Comparison of ENCODE assay signal across 8 cellular contexts in the genomic region with DNA sequence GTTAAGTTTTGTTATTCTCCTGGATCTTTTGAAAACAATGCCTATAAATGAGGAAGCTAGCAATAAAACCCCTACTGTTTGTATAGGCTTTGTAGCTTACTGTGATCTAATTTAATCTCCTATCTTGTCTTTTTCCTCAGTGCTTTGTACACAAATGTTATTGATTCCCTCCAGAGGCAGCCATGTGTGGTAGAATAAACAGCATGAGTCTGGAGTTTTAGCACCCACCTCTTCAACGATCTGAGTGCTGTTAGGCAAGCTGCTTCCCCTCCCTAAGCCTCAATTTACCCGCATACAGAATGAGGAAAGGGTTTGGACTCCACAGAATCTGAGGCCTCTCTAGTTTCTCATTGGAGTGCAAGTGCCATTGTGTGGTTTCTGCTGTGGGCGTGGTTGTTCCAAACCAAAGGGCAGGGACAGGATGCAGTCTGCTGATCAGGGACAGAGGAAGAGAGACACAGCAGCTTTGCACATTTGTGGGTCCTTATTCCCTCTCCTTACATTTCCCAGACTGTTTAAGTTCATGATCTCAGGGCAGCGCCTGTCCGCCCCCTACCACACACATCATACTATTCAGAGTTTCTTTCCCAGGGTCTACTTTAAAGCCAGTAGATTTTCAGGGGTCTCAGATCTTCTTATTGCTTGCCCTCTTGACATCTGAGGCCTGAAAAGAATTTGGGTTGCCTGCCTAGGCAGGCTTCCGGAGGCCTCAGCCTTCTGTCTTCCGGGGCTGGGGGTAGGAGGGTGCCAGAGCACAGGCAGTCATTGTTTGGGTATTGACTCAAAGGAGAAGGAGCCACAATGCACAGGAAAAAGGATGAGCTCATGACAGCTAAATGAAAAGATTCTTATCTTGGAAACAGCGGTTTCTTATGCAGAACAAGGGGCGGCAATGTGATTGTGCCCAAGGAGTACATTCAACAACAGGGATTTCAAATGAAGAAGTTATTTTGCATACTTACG.
A peak's percentile ranks its signal among the peaks of the same experiment; 100 is the strongest.
DNase-seq lines count a peak whose midpoint lies in the region; ATAC-seq, FAIRE-seq and TF ChIP-seq lines count a peak whose summit lies in the region.

No MANE protein-coding gene starts in this region.

- dilution Hi-C loops in endothelial cell of umbilical vein (cut with MboI; ENCODE audit: extremely low pct_ligation_motif_present, low sequenced_read_pairs) = no loop called here

- no peaks in the 10 kb centered on the region for H4K20me1 ChIP-seq in endothelial cell of umbilical vein (replicated peaks; ENCODE audit: control insufficient read depth, extremely low read depth, insufficient read depth, low read length)
- H4K20me1 ChIP-seq in smooth muscle cell (ENCODE audit: low read depth) = no peaks in the 10 kb centered on the region

- peak overlapping the region; percentile 48 for H2AFZ ChIP-seq in endothelial cell of umbilical vein (ENCODE audit: low read depth, low read length)
- peak overlapping the region; percentile 54 for H2AFZ ChIP-seq in smooth muscle cell (ENCODE audit: low read depth)

- H3K79me2 ChIP-seq in endothelial cell of umbilical vein (ENCODE audit: control insufficient read depth, insufficient read depth, low read length) (no peaks in the 10 kb centered on the region), smooth muscle cell (ENCODE audit: low read depth) (no peaks in the 10 kb centered on the region)

- H3K4me3 ChIP-seq in endothelial cell of umbilical vein (replicated peaks in 1 of 3; ENCODE audit: insufficient read depth in 1 of 3, low read depth in 1 of 3, low read length in 3 of 3) (no peak overlapping the region), smooth muscle cell (no peak overlapping the region)

- BruUV-seq in endothelial cell of umbilical vein (replicated peaks; lab: Mats Ljungman, UMichigan) = no TSS peak

- H3K9ac ChIP-seq in endothelial cell of umbilical vein (replicated peaks; ENCODE audit: extremely low read depth, insufficient read depth, low read length) = peak overlapping the region; percentile 16
- no peak overlapping the region for H3K9ac ChIP-seq in smooth muscle cell (ENCODE audit: low read depth)

- CTCF ChIA-PET in endothelial cell of umbilical vein (lab: Charles Lee) = no interaction called here

- H3F3A ChIP-seq in smooth muscle cell (ENCODE audit: low read depth) = no peaks in the 10 kb centered on the region

- TF ChIP-seq CTCF in endothelial cell of umbilical vein (IDR thresholded peaks at IDR 0.05; ENCODE audit: extremely low read depth in 1 of 2, insufficient read depth in 1 of 2, low read depth in 1 of 2, low read length in 2 of 2) = no peak
- TF ChIP-seq CTCF in smooth muscle cell (IDR thresholded peaks at IDR 0.05; ENCODE audit: borderline replicate concordance, insufficient read depth, poor library complexity, severe bottlenecking) = no peak

- no peaks in the 10 kb centered on the region for H3K27me3 ChIP-seq in endothelial cell of umbilical vein (ENCODE audit: control insufficient read depth in 2 of 2, insufficient read depth in 2 of 2, low read length in 2 of 2)
- no peaks in the 10 kb centered on the region for H3K27me3 ChIP-seq in smooth muscle cell (ENCODE audit: low read depth)

- peak overlapping the region; percentile 73 for H3K4me3 Mint-ChIP-seq in activated CD4-positive, alpha-beta T cell treated with anti-CD3 and anti-CD28 coated beads, Interleukin-2, amount 10 ng/mL, durations not matched to agents 24 days and 14 days

- ATAC-seq in GM18498 (IDR thresholded peaks at IDR 0.05; ENCODE audit: unreplicated experiment) = peak; percentile 82

- TF ChIP-seq POLR2A in H54 (IDR thresholded peaks at IDR 0.05; ENCODE audit: low read depth, low read length) (no peak), endothelial cell of umbilical vein (IDR thresholded peaks at IDR 0.05; ENCODE audit: low read depth, low read length) (no peak)

- intact Hi-C loops in activated CD4-positive, alpha-beta T cell treated with anti-CD3 and anti-CD28 coated beads, Interleukin-2, amount 10 ng/mL, durations not matched to agents 24 days and 14 days (cut with micrococcal nuclease) = loop anchor here (1.0 to 10.0 kb wide), 9 partner anchors 15 to 1077 kb away; no protein-coding TSS in a partner anchor
- intact Hi-C loops in endothelial cell of umbilical vein (cut with micrococcal nuclease) = loop anchor here (10.0 kb wide), 1 partner anchor 253 kb away; a partner anchor contains a TSS

- no peaks in the 10 kb centered on the region for H3K36me3 ChIP-seq in endothelial cell of umbilical vein (ENCODE audit: control insufficient read depth in 2 of 2, extremely low read depth in 1 of 2, insufficient read depth in 2 of 2, low read length in 2 of 2)
- H3K36me3 ChIP-seq in smooth muscle cell (ENCODE audit: low read depth) = no peaks in the 10 kb centered on the region

- H3K4me1 ChIP-seq in endothelial cell of umbilical vein (ENCODE audit: control insufficient read depth, extremely low read depth, insufficient read depth, low read length) = peaks cover 14% of the 10 kb centered on the region
- peaks cover 7% of the 10 kb centered on the region for H3K4me1 ChIP-seq in smooth muscle cell (ENCODE audit: low read depth)

- H3K27me3 Mint-ChIP-seq in activated CD4-positive, alpha-beta T cell treated with anti-CD3 and anti-CD28 coated beads, Interleukin-2, amount 10 ng/mL, durations not matched to agents 24 days and 14 days = no peaks in the 10 kb centered on the region

- H3K4me2 ChIP-seq in endothelial cell of umbilical vein (ENCODE audit: insufficient read depth, low read length) (no peak overlapping the region), smooth muscle cell (no peak overlapping the region)

- peaks cover 70% of the 10 kb centered on the region for H3K4me1 Mint-ChIP-seq in activated CD4-positive, alpha-beta T cell treated with anti-CD3 and anti-CD28 coated beads, Interleukin-2, amount 10 ng/mL, durations not matched to agents 24 days and 14 days

- H3K9me3 Mint-ChIP-seq in activated CD4-positive, alpha-beta T cell treated with anti-CD3 and anti-CD28 coated beads, Interleukin-2, amount 10 ng/mL, durations not matched to agents 24 days and 14 days = peaks cover 11% of the 10 kb centered on the region

- H3K27ac Mint-ChIP-seq in activated CD4-positive, alpha-beta T cell treated with anti-CD3 and anti-CD28 coated beads, Interleukin-2, amount 10 ng/mL, durations not matched to agents 24 days and 14 days = peak overlapping the region; percentile 97

- DNase-seq in H54 (ENCODE audit: insufficient read length, low spot score) (peak; percentile 10), MV-4-11 (lab: John Stamatoyannopoulos, UW) (peak; percentile 75), endothelial cell of umbilical vein (ENCODE audit: low read depth, low spot score) (no peak), smooth muscle cell (lab: John Stamatoyannopoulos, UW; ENCODE audit: unreplicated experiment) (no peak), RKO (ENCODE audit: low spot score) (no peak), GM19238 (ENCODE audit: insufficient read length, low spot score) (no peak)
- peak; percentile 89 for DNase-seq in activated CD4-positive, alpha-beta T cell treated with anti-CD3 and anti-CD28 coated beads, Interleukin-2, amount 10 ng/mL, durations not matched to agents 24 days and 14 days

- H3K9me1 ChIP-seq in endothelial cell of umbilical vein (replicated peaks; ENCODE audit: control insufficient read depth, extremely low read depth, insufficient read depth, low read length) = no peaks in the 10 kb centered on the region

- no peaks in the 10 kb centered on the region for H3K36me3 Mint-ChIP-seq in activated CD4-positive, alpha-beta T cell treated with anti-CD3 and anti-CD28 coated beads, Interleukin-2, amount 10 ng/mL, durations not matched to agents 24 days and 14 days (ENCODE audit: low read depth)

- H3K9me3 ChIP-seq in endothelial cell of umbilical vein (replicated peaks; ENCODE audit: control insufficient read depth, insufficient read depth, low read length) = no peaks in the 10 kb centered on the region
- no peaks in the 10 kb centered on the region for H3K9me3 ChIP-seq in smooth muscle cell (replicated peaks; ENCODE audit: low read depth)

- WGBS in smooth muscle cell (ENCODE audit: low lambda C conversion rate) = 49% methylated on average over 10 of the region's 10 CpGs

- FAIRE-seq in H54 (lab: Jason Lieb, UNC) = no peak
- FAIRE-seq in endothelial cell of umbilical vein (lab: Jason Lieb, UNC) = no peak

- H3K27ac ChIP-seq in endothelial cell of umbilical vein (ENCODE audit: insufficient read depth, low read depth, low read length) (peak overlapping the region; percentile 23), smooth muscle cell (ENCODE audit: low read depth) (peak overlapping the region; percentile 68)

- POLR2A ChIA-PET in endothelial cell of umbilical vein (lab: Charles Lee) = no interaction called here

TF ChIP-seq in endothelial cell of umbilical vein, 7 proteins besides CTCF, POLR2A, EP300 and RAD21:
- TF ChIP-seq, protein P1, sequence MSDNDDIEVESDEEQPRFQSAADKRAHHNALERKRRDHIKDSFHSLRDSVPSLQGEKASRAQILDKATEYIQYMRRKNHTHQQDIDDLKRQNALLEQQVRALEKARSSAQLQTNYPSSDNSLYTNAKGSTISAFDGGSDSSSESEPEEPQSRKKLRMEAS (IDR thresholded peaks at IDR 0.05; ENCODE audit: insufficient read depth, insufficient read length) = no peak
- TF ChIP-seq MYC (IDR thresholded peaks at IDR 0.05; ENCODE audit: low read depth, low read length) (no peak), JUN (IDR thresholded peaks at IDR 0.05; ENCODE audit: borderline replicate concordance, insufficient read depth, insufficient read length, low read depth) (no peak), GATA2 (IDR thresholded peaks at IDR 0.05; ENCODE audit: insufficient read depth, insufficient read length, low read depth, low read length) (peak; percentile 74), POLR2AphosphoS5 (IDR thresholded peaks at IDR 0.05; ENCODE audit: insufficient read depth, low read depth, low read length) (no peak), EZH2 (IDR thresholded peaks at IDR 0.05; ENCODE audit: borderline replicate concordance, low read depth, low read length, severe bottlenecking) (no peak), FOS (IDR thresholded peaks at IDR 0.05; ENCODE audit: borderline replicate concordance, insufficient read depth, low read length) (peak; percentile 10)
TF ChIP-seq in endothelial cell of umbilical vein: peak in this region for 2.

Comparison
In these comparisons a context has a peak if more than half of its experiments do, and no peak if none do; other contexts are left out.
1. DNase-seq: peak in H54 (single experiment), MV-4-11 (single experiment) and activated CD4-positive, alpha-beta T cell treated with anti-CD3 and anti-CD28 coated beads, Interleukin-2, amount 10 ng/mL, durations not matched to agents 24 days and 14 days (single experiment); none in endothelial cell of umbilical vein (single experiment), smooth muscle cell (single experiment), RKO (single experiment) and GM19238 (single experiment).